Comparison of ENCODE assay signal across 8 cellular contexts in the genomic region with DNA sequence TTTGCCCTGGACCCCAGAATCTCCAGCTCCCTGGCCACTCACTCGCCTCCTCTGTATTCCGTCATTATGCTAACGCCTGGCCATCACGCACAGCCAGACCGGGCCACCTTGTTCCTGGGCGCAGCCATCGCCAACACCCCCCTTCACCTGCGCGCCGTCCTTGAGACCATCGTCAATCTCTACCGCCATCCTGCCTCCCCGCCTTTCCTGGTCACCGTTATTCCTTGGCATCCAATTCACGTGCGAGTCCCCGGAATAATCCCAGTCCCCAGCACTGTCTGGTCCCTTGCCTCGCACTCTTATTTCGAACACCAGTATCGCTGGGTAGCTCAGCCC. TPM values are rescaled to one million over a fixed set of nuclear protein-coding genes. Genes with fewer than 3 reads are reported as not detected.
DNase-seq lines count a peak whose midpoint lies in the region; ATAC-seq and TF ChIP-seq lines count a peak whose summit lies in the region.

No MANE protein-coding gene starts in this region.

- peaks cover 6% of the 10 kb centered on the region for H3K36me3 ChIP-seq in rectal smooth muscle tissue (ENCODE audit: control insufficient read depth, insufficient read depth, low read length)

- peaks cover 4% of the 10 kb centered on the region for H3K27me3 Mint-ChIP-seq in activated naive CD4-positive, alpha-beta T cell treated with anti-CD3 and anti-CD28 coated beads, Interleukin-2, amount 10 ng/mL, durations not matched to agents 7 days and 5 days
- peaks cover 2% of the 10 kb centered on the region; the same call in 1 of the 2 replicates for H3K27me3 Mint-ChIP-seq in WTC11 (ENCODE audit: low read depth)

- H3K9ac ChIP-seq in rectal smooth muscle tissue (ENCODE audit: low read length): peak overlapping the region; percentile 83

- H3K27ac Mint-ChIP-seq in activated naive CD4-positive, alpha-beta T cell treated with anti-CD3 and anti-CD28 coated beads, Interleukin-2, amount 10 ng/mL, durations not matched to agents 7 days and 5 days: peak overlapping the region; percentile 94
- peak overlapping the region; percentile 84; the same call in 1 of the 2 replicates for H3K27ac Mint-ChIP-seq in WTC11

- no peak for DNase-seq in activated naive CD4-positive, alpha-beta T cell treated with anti-CD3 and anti-CD28 coated beads, Interleukin-2, amount 10 ng/mL, durations not matched to agents 7 days and 5 days
- no peak for DNase-seq in activated naive CD4-positive, alpha-beta T cell (lab: John Stamatoyannopoulos, UW)
- DNase-seq in WTC11 (ENCODE audit: low spot score) (peak; percentile 32), Right ventricle myocardium superior (peak; percentile 51), HuH-7.5 (ENCODE audit: low spot score) (no peak), glomerular visceral epithelial cell (ENCODE audit: extremely low spot score) (no peak)

- no peaks in the 10 kb centered on the region for H3K9me3 Mint-ChIP-seq in activated naive CD4-positive, alpha-beta T cell treated with anti-CD3 and anti-CD28 coated beads, Interleukin-2, amount 10 ng/mL, durations not matched to agents 7 days and 5 days
- 0 out of 2 replicates have a peak, but pooled peaks cover 4% of the 10 kb centered on the region for H3K9me3 Mint-ChIP-seq in WTC11

- H3K27ac ChIP-seq in rectal smooth muscle tissue (ENCODE audit: low read depth, low read length): peak overlapping the region; percentile 82

- H3K4me1 Mint-ChIP-seq in activated naive CD4-positive, alpha-beta T cell treated with anti-CD3 and anti-CD28 coated beads, Interleukin-2, amount 10 ng/mL, durations not matched to agents 7 days and 5 days: peaks cover 37% of the 10 kb centered on the region
- H3K4me1 Mint-ChIP-seq in WTC11: peaks cover 14% of the 10 kb centered on the region

- peak overlapping the region; percentile 94 for H3K4me3 ChIP-seq in rectal smooth muscle tissue (ENCODE audit: low read length)

- ATAC-seq in WTC11: peak; percentile 2; the same call in 1 of the 2 replicates
- ATAC-seq in Right ventricle myocardium superior (ENCODE audit: poor library complexity): peak; percentile 21
- no peak for ATAC-seq in GM18520 (IDR thresholded peaks at IDR 0.05; ENCODE audit: unreplicated experiment)

- POLR2A ChIA-PET in WTC11 (lab: Charles Lee): interaction anchor here (0.8 kb wide), 1 partner anchor 20 kb away, joined by 3 read pairs; a partner anchor contains a TSS

- peaks cover 13% of the 10 kb centered on the region for H3K36me3 Mint-ChIP-seq in activated naive CD4-positive, alpha-beta T cell treated with anti-CD3 and anti-CD28 coated beads, Interleukin-2, amount 10 ng/mL, durations not matched to agents 7 days and 5 days
- H3K36me3 Mint-ChIP-seq in WTC11: peaks cover 12% of the 10 kb centered on the region

- no peak for TF ChIP-seq CTCF in WTC11 (IDR thresholded peaks at IDR 0.05)

- no peaks in the 10 kb centered on the region for H3K27me3 ChIP-seq in rectal smooth muscle tissue (ENCODE audit: control insufficient read depth, insufficient read depth, low read length)

- H3K4me3 Mint-ChIP-seq in activated naive CD4-positive, alpha-beta T cell treated with anti-CD3 and anti-CD28 coated beads, Interleukin-2, amount 10 ng/mL, durations not matched to agents 7 days and 5 days: peak overlapping the region; percentile 93
- peak overlapping the region; percentile 87 for H3K4me3 Mint-ChIP-seq in WTC11

- intact Hi-C loops in Right ventricle myocardium superior (cut with DNase I): no loop called here

- CTCF ChIA-PET in activated naive CD4-positive, alpha-beta T cell treated with anti-CD3 and anti-CD28 coated beads, Interleukin-2, amount 10 ng/mL, durations not matched to agents 7 days and 5 days (lab: Charles Lee): interaction anchor here (0.5 kb wide), 1 partner anchor 325 kb away, joined by 3 read pairs; no protein-coding TSS in a partner anchor
- CTCF ChIA-PET in WTC11 (lab: Charles Lee): interaction anchor here (0.6 to 3.2 kb wide), 7 partner anchors 13 to 166 kb away, joined by 3 to 24 read pairs (median 5); a partner anchor contains a TSS

- no peaks in the 10 kb centered on the region for H3K4me1 ChIP-seq in rectal smooth muscle tissue (ENCODE audit: control insufficient read depth, insufficient read depth, low read length)

TF ChIP-seq in WTC11, 78 proteins besides CTCF, POLR2A, EP300 and RAD21 (continues in another document):
- TF ChIP-seq, protein P1, sequence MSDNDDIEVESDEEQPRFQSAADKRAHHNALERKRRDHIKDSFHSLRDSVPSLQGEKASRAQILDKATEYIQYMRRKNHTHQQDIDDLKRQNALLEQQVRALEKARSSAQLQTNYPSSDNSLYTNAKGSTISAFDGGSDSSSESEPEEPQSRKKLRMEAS (CRISPR knock-in tag; IDR thresholded peaks at IDR 0.05): no peak
- TF ChIP-seq ZNF423 (CRISPR knock-in tag; IDR thresholded peaks at IDR 0.05) (no peak), PRRX2 (CRISPR knock-in tag; IDR thresholded peaks at IDR 0.05) (no peak), TEAD4 (CRISPR knock-in tag; IDR thresholded peaks at IDR 0.05) (0 out of 2 replicates have a peak, but pooled peaks have one; percentile 44), NFE2L1 (CRISPR knock-in tag; IDR thresholded peaks at IDR 0.05) (peak; percentile 58; the same call in 1 of the 2 replicates)
- TF ChIP-seq, protein P2, sequence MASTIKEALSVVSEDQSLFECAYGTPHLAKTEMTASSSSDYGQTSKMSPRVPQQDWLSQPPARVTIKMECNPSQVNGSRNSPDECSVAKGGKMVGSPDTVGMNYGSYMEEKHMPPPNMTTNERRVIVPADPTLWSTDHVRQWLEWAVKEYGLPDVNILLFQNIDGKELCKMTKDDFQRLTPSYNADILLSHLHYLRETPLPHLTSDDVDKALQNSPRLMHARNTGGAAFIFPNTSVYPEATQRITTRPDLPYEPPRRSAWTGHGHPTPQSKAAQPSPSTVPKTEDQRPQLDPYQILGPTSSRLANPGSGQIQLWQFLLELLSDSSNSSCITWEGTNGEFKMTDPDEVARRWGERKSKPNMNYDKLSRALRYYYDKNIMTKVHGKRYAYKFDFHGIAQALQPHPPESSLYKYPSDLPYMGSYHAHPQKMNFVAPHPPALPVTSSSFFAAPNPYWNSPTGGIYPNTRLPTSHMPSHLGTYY (CRISPR knock-in tag; IDR thresholded peaks at IDR 0.05): no peak
- TF ChIP-seq, protein P3, sequence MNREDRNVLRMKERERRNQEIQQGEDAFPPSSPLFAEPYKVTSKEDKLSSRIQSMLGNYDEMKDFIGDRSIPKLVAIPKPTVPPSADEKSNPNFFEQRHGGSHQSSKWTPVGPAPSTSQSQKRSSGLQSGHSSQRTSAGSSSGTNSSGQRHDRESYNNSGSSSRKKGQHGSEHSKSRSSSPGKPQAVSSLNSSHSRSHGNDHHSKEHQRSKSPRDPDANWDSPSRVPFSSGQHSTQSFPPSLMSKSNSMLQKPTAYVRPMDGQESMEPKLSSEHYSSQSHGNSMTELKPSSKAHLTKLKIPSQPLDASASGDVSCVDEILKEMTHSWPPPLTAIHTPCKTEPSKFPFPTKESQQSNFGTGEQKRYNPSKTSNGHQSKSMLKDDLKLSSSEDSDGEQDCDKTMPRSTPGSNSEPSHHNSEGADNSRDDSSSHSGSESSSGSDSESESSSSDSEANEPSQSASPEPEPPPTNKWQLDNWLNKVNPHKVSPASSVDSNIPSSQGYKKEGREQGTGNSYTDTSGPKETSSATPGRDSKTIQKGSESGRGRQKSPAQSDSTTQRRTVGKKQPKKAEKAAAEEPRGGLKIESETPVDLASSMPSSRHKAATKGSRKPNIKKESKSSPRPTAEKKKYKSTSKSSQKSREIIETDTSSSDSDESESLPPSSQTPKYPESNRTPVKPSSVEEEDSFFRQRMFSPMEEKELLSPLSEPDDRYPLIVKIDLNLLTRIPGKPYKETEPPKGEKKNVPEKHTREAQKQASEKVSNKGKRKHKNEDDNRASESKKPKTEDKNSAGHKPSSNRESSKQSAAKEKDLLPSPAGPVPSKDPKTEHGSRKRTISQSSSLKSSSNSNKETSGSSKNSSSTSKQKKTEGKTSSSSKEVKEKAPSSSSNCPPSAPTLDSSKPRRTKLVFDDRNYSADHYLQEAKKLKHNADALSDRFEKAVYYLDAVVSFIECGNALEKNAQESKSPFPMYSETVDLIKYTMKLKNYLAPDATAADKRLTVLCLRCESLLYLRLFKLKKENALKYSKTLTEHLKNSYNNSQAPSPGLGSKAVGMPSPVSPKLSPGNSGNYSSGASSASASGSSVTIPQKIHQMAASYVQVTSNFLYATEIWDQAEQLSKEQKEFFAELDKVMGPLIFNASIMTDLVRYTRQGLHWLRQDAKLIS (CRISPR knock-in tag; IDR thresholded peaks at IDR 0.05; ENCODE audit: borderline replicate concordance): no peak
- TF ChIP-seq, protein P4, sequence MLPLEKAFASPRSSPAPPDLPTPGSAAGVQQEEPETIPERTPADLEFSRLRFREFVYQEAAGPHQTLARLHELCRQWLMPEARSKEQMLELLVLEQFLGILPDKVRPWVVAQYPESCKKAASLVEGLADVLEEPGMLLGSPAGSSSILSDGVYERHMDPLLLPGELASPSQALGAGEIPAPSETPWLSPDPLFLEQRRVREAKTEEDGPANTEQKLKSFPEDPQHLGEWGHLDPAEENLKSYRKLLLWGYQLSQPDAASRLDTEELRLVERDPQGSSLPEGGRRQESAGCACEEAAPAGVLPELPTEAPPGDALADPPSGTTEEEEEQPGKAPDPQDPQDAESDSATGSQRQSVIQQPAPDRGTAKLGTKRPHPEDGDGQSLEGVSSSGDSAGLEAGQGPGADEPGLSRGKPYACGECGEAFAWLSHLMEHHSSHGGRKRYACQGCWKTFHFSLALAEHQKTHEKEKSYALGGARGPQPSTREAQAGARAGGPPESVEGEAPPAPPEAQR (CRISPR knock-in tag; IDR thresholded peaks at IDR 0.05): no peak

RNA-seq across cellular contexts. Expression of a gene that starts 0.5 kb away (rescaled TPM):
- total RNA-seq in WTC11 (2021): 85.7 to 114 TPM (median 110 TPM) in 3 replicates
- 40.0 TPM for total RNA-seq in Right ventricle myocardium superior

RNA-seq across cellular contexts. Expression of a gene that starts 5.3 kb away (rescaled TPM):
- total RNA-seq in WTC11 (2021) (2.5 to 4.9 TPM (median 4.1 TPM) in 3 replicates), Right ventricle myocardium superior (0.81 TPM)

RNA-seq across cellular contexts. Expression of a gene that starts 14.1 kb away (rescaled TPM):
- 58.3 to 71.3 TPM (median 69.3 TPM) in 3 replicates for total RNA-seq in WTC11 (2021)
- total RNA-seq in Right ventricle myocardium superior: 84.3 TPM

RNA-seq across cellular contexts. Expression of a gene that starts 19.8 kb away (rescaled TPM):
- 26.7 to 29.3 TPM (median 29.1 TPM) in 3 replicates for total RNA-seq in WTC11 (2021)
- 8.3 TPM for total RNA-seq in Right ventricle myocardium superior

RNA-seq across cellular contexts. Expression of a gene that starts 20.0 kb away (rescaled TPM):
- total RNA-seq in WTC11 (2021) (13.5 to 17.3 TPM (median 16.6 TPM) in 3 replicates), Right ventricle myocardium superior (4.4 TPM)

Comparison
In these comparisons a context has a peak if more than half of its experiments do, and no peak if none do; other contexts are left out.
1. DNase-seq: peak in WTC11 (single experiment) and Right ventricle myocardium superior (single experiment); none in activated naive CD4-positive, alpha-beta T cell treated with anti-CD3 and anti-CD28 coated beads, Interleukin-2, amount 10 ng/mL, durations not matched to agents 7 days and 5 days (single experiment), activated naive CD4-positive, alpha-beta T cell (0 of 4), HuH-7.5 (single experiment) and glomerular visceral epithelial cell (single experiment).